In genomic region chr3:24890012-24890411, GRCh38 we compare ENCODE assay signal across 21 cellular contexts.
DNase-seq lines count a peak whose midpoint lies in the region; ATAC-seq and TF ChIP-seq lines count a peak whose summit lies in the region.
"Had no signal": no experiment of that assay in that cellular context is flagged by ENCODE, and none has a peak within 500 bp of the region (broad histone marks: within the 10 kb centered on the region; RNA-seq: fewer than 3 reads in every experiment).

No MANE protein-coding gene starts in this region.

- H3K4me1 ChIP-seq in left lung (no peaks in the 10 kb centered on the region), upper lobe of right lung (no peaks in the 10 kb centered on the region)
- H3K4me1 ChIP-seq: A549; BLaER1 treated with 17β-estradiol and CSF1 and Interleukin-3, amounts not matched to agents 10 nM and 100 nM; Caco-2 had no signal

- H3K27ac ChIP-seq in left lung (no peak overlapping the region), upper lobe of right lung (no peak overlapping the region)
- H3K27ac ChIP-seq: 22Rv1; A549; BLaER1 treated with 17β-estradiol and CSF1 and Interleukin-3, amounts not matched to agents 10 nM and 100 nM; C4-2B had no signal

- ATAC-seq in left lung (peak; percentile 93), upper lobe of right lung (peak; percentile 56)
- ATAC-seq: A549; CD8-positive, alpha-beta T cell; GM12878 had no signal

- peak; percentile 2 for DNase-seq in epithelial cell of esophagus (ENCODE audit: low read depth)
- DNase-seq in left lung = no peak
- DNase-seq in upper lobe of right lung = no peak
- DNase-seq in amygdala (lab: John Stamatoyannopoulos, UW) = no peak
- DNase-seq in DMS 273 treated with DMSO at 0.1 percent for 48 hours (lab: John Stamatoyannopoulos, UW) = no peak
- DNase-seq: AML-193; Caco-2; Calu3; CD4-positive, alpha-beta T cell; CD8-positive, alpha-beta T cell; DMS153; DMS53; DMS79; DND-41; EL; GDM1 had no signal

- intact Hi-C loops in left lung (cut with DNase I) (no loop called here), upper lobe of right lung (cut with DNase I) (no loop called here)

- TF ChIP-seq CTCF in epithelial cell of esophagus (IDR thresholded peaks at IDR 0.05; ENCODE audit: insufficient read depth, low read depth, low read length, missing control alignments) (no peak), left lung (IDR thresholded peaks at IDR 0.05) (no peak), upper lobe of right lung (IDR thresholded peaks at IDR 0.05) (no peak)

- no peaks in the 10 kb centered on the region for H3K27me3 ChIP-seq in left lung
- no peaks in the 10 kb centered on the region for H3K27me3 ChIP-seq in upper lobe of right lung
- H3K27me3 ChIP-seq: BLaER1 treated with 17β-estradiol and CSF1 and Interleukin-3, amounts not matched to agents 10 nM and 100 nM had no signal

- H3K36me3 ChIP-seq in left lung = no peaks in the 10 kb centered on the region
- H3K36me3 ChIP-seq in upper lobe of right lung = no peaks in the 10 kb centered on the region
- H3K36me3 ChIP-seq: BLaER1 treated with 17β-estradiol and CSF1 and Interleukin-3, amounts not matched to agents 10 nM and 100 nM had no signal

- H3K9me3 ChIP-seq in left lung = no peaks in the 10 kb centered on the region
- no peaks in the 10 kb centered on the region for H3K9me3 ChIP-seq in upper lobe of right lung
- H3K9me3 ChIP-seq: A549; BLaER1 treated with 17β-estradiol and CSF1 and Interleukin-3, amounts not matched to agents 10 nM and 100 nM; Caco-2 had no signal

- H3K4me3 ChIP-seq in epithelial cell of esophagus (ENCODE audit: low read length) = no peak overlapping the region
- no peak overlapping the region for H3K4me3 ChIP-seq in left lung
- H3K4me3 ChIP-seq in upper lobe of right lung = no peak overlapping the region
- H3K4me3 ChIP-seq: A549; BLaER1 treated with 17β-estradiol and CSF1 and Interleukin-3, amounts not matched to agents 10 nM and 100 nM; GM12878 had no signal
